25 cellular contexts compared by ENCODE assay signal in the genomic region with DNA sequence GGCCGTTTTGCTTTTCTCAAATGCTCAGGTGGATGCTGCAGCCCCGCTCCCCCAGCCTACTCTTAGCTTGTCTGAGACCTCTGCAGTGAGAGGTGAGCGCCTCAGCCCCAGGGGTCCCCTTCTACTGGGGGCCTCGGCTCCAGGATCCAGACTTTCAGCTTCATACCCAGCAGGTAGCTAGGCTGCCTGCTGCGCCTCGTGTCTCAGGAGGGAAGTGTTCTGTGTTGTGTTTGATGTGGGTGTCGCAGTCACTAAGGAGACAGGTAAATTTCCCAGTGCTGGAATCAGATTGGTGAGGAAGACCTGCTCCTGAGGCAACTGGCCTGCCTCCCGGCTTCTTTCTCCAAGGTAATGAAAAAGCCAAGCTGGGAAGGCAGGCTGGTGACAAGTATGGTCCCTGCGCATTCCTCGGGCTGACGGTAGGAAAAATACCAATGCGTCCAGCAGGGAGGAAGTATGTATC.
DNase-seq lines count a peak whose midpoint lies in the region; TF ChIP-seq lines count a peak whose summit lies in the region.
"Had no signal": no experiment of that assay in that cellular context is flagged by ENCODE, and none has a peak within 500 bp of the region (broad histone marks: within the 10 kb centered on the region; RNA-seq: fewer than 3 reads in every experiment).

No MANE protein-coding gene starts in this region.

- no peak overlapping the region for H4K91ac ChIP-seq in trophoblast cell (ENCODE audit: low read depth, low read length)

- H3K27me3 Mint-ChIP-seq in mesothelial cell of epicardium (ENCODE audit: low read depth), result peaks cover 81% of the 10 kb centered on the region
- H3K27me3 Mint-ChIP-seq: activated CD8-positive, alpha-beta memory T cell treated with anti-CD3 and anti-CD28 coated beads, Interleukin-2, amount 10 ng/mL, durations not matched to agents 7 days and 5 days; activated naive CD8-positive, alpha-beta T cell treated with anti-CD3 and anti-CD28 coated beads, Interleukin-2, amount 10 ng/mL, durations not matched to agents 7 days and 5 days had no signal

- H3K79me2 ChIP-seq in trophoblast cell (ENCODE audit: control insufficient read depth, insufficient read depth, low read length, poor library complexity), result no peaks in the 10 kb centered on the region

- WGBS in trophoblast cell (ENCODE audit: extremely low coverage, insufficient coverage, insufficient read length), result no CpG with 5 or more reads among the region's 12 CpGs

- no peak overlapping the region for H2BK120ac ChIP-seq in trophoblast cell (ENCODE audit: insufficient read depth, low read length, poor library complexity)

- no peak overlapping the region for H3K9ac ChIP-seq in trophoblast cell (ENCODE audit: low read length)
- H3K9ac ChIP-seq: BLaER1 treated with 17β-estradiol and CSF1 and Interleukin-3, amounts not matched to agents 10 nM and 100 nM had no signal

- no peak overlapping the region for H4K12ac ChIP-seq in trophoblast cell (ENCODE audit: low read depth, low read length)

- DNase-seq in DMS 273 (lab: John Stamatoyannopoulos, UW; ENCODE audit: unreplicated experiment) (peak; percentile 56), DMS 273 treated with DMSO at 0.1 percent for 48 hours (lab: John Stamatoyannopoulos, UW) (no peak), NCI-H774 (lab: John Stamatoyannopoulos, UW) (peak; percentile 67), iPS-NIHi7 (ENCODE audit: extremely low spot score) (peak; percentile 25), trophoblast cell (no peak), mesothelial cell of epicardium (ENCODE audit: low spot score in 2 of 2, unreplicated experiment in 2 of 2) (no peak), NCI-H1930 (lab: John Stamatoyannopoulos, UW) (no peak), NCI-H1694 (lab: John Stamatoyannopoulos, UW) (no peak)
- DNase-seq: activated CD4-positive, CD25-positive, alpha-beta regulatory T cell; activated CD8-positive, alpha-beta memory T cell treated with anti-CD3 and anti-CD28 coated beads, Interleukin-2, amount 10 ng/mL, durations not matched to agents 7 days and 5 days; activated gamma-delta T cell; activated naive CD8-positive, alpha-beta T cell treated with anti-CD3 and anti-CD28 coated beads, Interleukin-2, amount 10 ng/mL, durations not matched to agents 7 days and 5 days; activated T-cell treated with anti-CD3 and anti-CD28 coated beads, Interleukin-2, amount 50 U/mL, for 4 hours; aorta; effector CD4-positive, alpha-beta T cell; naive thymus-derived CD8-positive, alpha-beta T cell; NCI-H1048; NCI-H2029 treated with DMSO at 0.1 percent for 48 hours; NCI-H524 treated with DMSO at 0.1 percent for 48 hours; RPMI8226; stimulated activated naive B cell treated with anti-CD40 and anti-IgM and Interleukin-4, amounts not matched to agents 10 μg/mL and 1 μg/mL and 100 μg/mL, for 72 hours; upper lobe of right lung had no signal

- H3K18ac ChIP-seq in trophoblast cell (ENCODE audit: low read length), result no peak overlapping the region

- no peak overlapping the region for H3K4me3 Mint-ChIP-seq in mesothelial cell of epicardium
- H3K4me3 Mint-ChIP-seq: activated CD8-positive, alpha-beta memory T cell treated with anti-CD3 and anti-CD28 coated beads, Interleukin-2, amount 10 ng/mL, durations not matched to agents 7 days and 5 days; activated naive CD8-positive, alpha-beta T cell treated with anti-CD3 and anti-CD28 coated beads, Interleukin-2, amount 10 ng/mL, durations not matched to agents 7 days and 5 days; activated T-cell treated with anti-CD3 and anti-CD28 coated beads, Interleukin-2, amount 50 U/mL, for 4 hours; naive thymus-derived CD8-positive, alpha-beta T cell; stimulated activated naive B cell treated with anti-CD40 and anti-IgM and Interleukin-4, amounts not matched to agents 10 μg/mL and 1 μg/mL and 100 μg/mL, for 72 hours had no signal

- H3K27ac ChIP-seq in trophoblast cell (ENCODE audit: low read depth, low read length), result no peak overlapping the region
- H3K27ac ChIP-seq: 22Rv1; BLaER1 treated with 17β-estradiol and CSF1 and Interleukin-3, amounts not matched to agents 10 nM and 100 nM; SJSA1; upper lobe of right lung had no signal

- peak overlapping the region; percentile 18 for H3K4me2 ChIP-seq in trophoblast cell (ENCODE audit: low read length)
- H3K4me2 ChIP-seq: BLaER1 treated with 17β-estradiol and CSF1 and Interleukin-3, amounts not matched to agents 10 nM and 100 nM had no signal

- H3K27ac Mint-ChIP-seq in mesothelial cell of epicardium, result no peak overlapping the region
- H3K27ac Mint-ChIP-seq: activated CD8-positive, alpha-beta memory T cell treated with anti-CD3 and anti-CD28 coated beads, Interleukin-2, amount 10 ng/mL, durations not matched to agents 7 days and 5 days; activated naive CD8-positive, alpha-beta T cell treated with anti-CD3 and anti-CD28 coated beads, Interleukin-2, amount 10 ng/mL, durations not matched to agents 7 days and 5 days; naive thymus-derived CD8-positive, alpha-beta T cell; stimulated activated naive B cell treated with anti-CD40 and anti-IgM and Interleukin-4, amounts not matched to agents 10 μg/mL and 1 μg/mL and 100 μg/mL, for 72 hours had no signal

- H3K36me3 Mint-ChIP-seq in mesothelial cell of epicardium, result no peaks in the 10 kb centered on the region
- H3K36me3 Mint-ChIP-seq: activated CD8-positive, alpha-beta memory T cell treated with anti-CD3 and anti-CD28 coated beads, Interleukin-2, amount 10 ng/mL, durations not matched to agents 7 days and 5 days; activated naive CD8-positive, alpha-beta T cell treated with anti-CD3 and anti-CD28 coated beads, Interleukin-2, amount 10 ng/mL, durations not matched to agents 7 days and 5 days; naive thymus-derived CD8-positive, alpha-beta T cell; stimulated activated naive B cell treated with anti-CD40 and anti-IgM and Interleukin-4, amounts not matched to agents 10 μg/mL and 1 μg/mL and 100 μg/mL, for 72 hours had no signal

- H2BK12ac ChIP-seq in trophoblast cell (ENCODE audit: low read length), result no peak overlapping the region

- no peak overlapping the region for H3K4ac ChIP-seq in trophoblast cell (ENCODE audit: low read depth, low read length)

- H3K4me3 ChIP-seq in trophoblast cell (ENCODE audit: low read depth, low read length), result no peak overlapping the region
- H3K4me3 ChIP-seq: BLaER1 treated with 17β-estradiol and CSF1 and Interleukin-3, amounts not matched to agents 10 nM and 100 nM; SJSA1; upper lobe of right lung had no signal

- no peak overlapping the region for H3K23ac ChIP-seq in trophoblast cell (ENCODE audit: low read length)

- no peak overlapping the region for H2BK5ac ChIP-seq in trophoblast cell (ENCODE audit: low read depth, low read length, poor library complexity)

- H3K79me1 ChIP-seq in trophoblast cell (ENCODE audit: low read length), result no peaks in the 10 kb centered on the region

- H3K14ac ChIP-seq in trophoblast cell (ENCODE audit: low read length), result no peak overlapping the region

- H4K8ac ChIP-seq in trophoblast cell (ENCODE audit: low read depth, low read length), result no peak overlapping the region

- H3K27me3 ChIP-seq in trophoblast cell (ENCODE audit: insufficient read depth, low read length), result no peaks in the 10 kb centered on the region
- H3K27me3 ChIP-seq: BLaER1 treated with 17β-estradiol and CSF1 and Interleukin-3, amounts not matched to agents 10 nM and 100 nM; upper lobe of right lung had no signal

- no peak overlapping the region for H2AFZ ChIP-seq in trophoblast cell (ENCODE audit: insufficient read depth, low read length, poor library complexity)

- H3K9me3 Mint-ChIP-seq in mesothelial cell of epicardium, result no peaks in the 10 kb centered on the region
- H3K9me3 Mint-ChIP-seq: activated naive CD8-positive, alpha-beta T cell treated with anti-CD3 and anti-CD28 coated beads, Interleukin-2, amount 10 ng/mL, durations not matched to agents 7 days and 5 days; activated T-cell treated with anti-CD3 and anti-CD28 coated beads, Interleukin-2, amount 50 U/mL, for 4 hours; stimulated activated naive B cell treated with anti-CD40 and anti-IgM and Interleukin-4, amounts not matched to agents 10 μg/mL and 1 μg/mL and 100 μg/mL, for 72 hours had no signal

- peaks cover 5 to 10% of the 10 kb centered on the region in 2 experiments for H3K4me1 ChIP-seq in trophoblast cell (ENCODE audit: control insufficient read depth in 1 of 2, insufficient read depth in 2 of 2, low read length in 2 of 2)
- H3K4me1 ChIP-seq: SJSA1, upper lobe of right lung had no signal

- peaks cover 4% of the 10 kb centered on the region for H3K4me1 Mint-ChIP-seq in mesothelial cell of epicardium
- H3K4me1 Mint-ChIP-seq: activated CD8-positive, alpha-beta memory T cell treated with anti-CD3 and anti-CD28 coated beads, Interleukin-2, amount 10 ng/mL, durations not matched to agents 7 days and 5 days; activated naive CD8-positive, alpha-beta T cell treated with anti-CD3 and anti-CD28 coated beads, Interleukin-2, amount 10 ng/mL, durations not matched to agents 7 days and 5 days; naive thymus-derived CD8-positive, alpha-beta T cell; stimulated activated naive B cell treated with anti-CD40 and anti-IgM and Interleukin-4, amounts not matched to agents 10 μg/mL and 1 μg/mL and 100 μg/mL, for 72 hours had no signal

- TF ChIP-seq CTCF in mesothelial cell of epicardium (IDR thresholded peaks at IDR 0.05; ENCODE audit: unreplicated experiment), result no peak

- H3K36me3 ChIP-seq in trophoblast cell (ENCODE audit: control insufficient read depth in 1 of 2, insufficient read depth in 2 of 2, low read length in 2 of 2), result no peaks in the 10 kb centered on the region
- H3K36me3 ChIP-seq: BLaER1 treated with 17β-estradiol and CSF1 and Interleukin-3, amounts not matched to agents 10 nM and 100 nM; SJSA1; upper lobe of right lung had no signal

- no peak overlapping the region for H2AK5ac ChIP-seq in trophoblast cell (ENCODE audit: low read length)

- peaks cover 1% of the 10 kb centered on the region for H3K9me3 ChIP-seq in trophoblast cell (ENCODE audit: insufficient read depth, low read depth, low read length)
- H3K9me3 ChIP-seq: BLaER1 treated with 17β-estradiol and CSF1 and Interleukin-3, amounts not matched to agents 10 nM and 100 nM; SJSA1; upper lobe of right lung had no signal

Comparison
In these comparisons a context has a peak if more than half of its experiments do, and no peak if none do; other contexts are left out.
1. DNase-seq: peak in DMS 273 (single experiment), NCI-H774 (single experiment) and iPS-NIHi7 (single experiment); none in DMS 273 treated with DMSO at 0.1 percent for 48 hours (single experiment), trophoblast cell (0 of 2), mesothelial cell of epicardium (0 of 2), NCI-H1930 (0 of 2) and NCI-H1694 (single experiment).